1 cellular context compared by ENCODE assay signal in the genomic region with DNA sequence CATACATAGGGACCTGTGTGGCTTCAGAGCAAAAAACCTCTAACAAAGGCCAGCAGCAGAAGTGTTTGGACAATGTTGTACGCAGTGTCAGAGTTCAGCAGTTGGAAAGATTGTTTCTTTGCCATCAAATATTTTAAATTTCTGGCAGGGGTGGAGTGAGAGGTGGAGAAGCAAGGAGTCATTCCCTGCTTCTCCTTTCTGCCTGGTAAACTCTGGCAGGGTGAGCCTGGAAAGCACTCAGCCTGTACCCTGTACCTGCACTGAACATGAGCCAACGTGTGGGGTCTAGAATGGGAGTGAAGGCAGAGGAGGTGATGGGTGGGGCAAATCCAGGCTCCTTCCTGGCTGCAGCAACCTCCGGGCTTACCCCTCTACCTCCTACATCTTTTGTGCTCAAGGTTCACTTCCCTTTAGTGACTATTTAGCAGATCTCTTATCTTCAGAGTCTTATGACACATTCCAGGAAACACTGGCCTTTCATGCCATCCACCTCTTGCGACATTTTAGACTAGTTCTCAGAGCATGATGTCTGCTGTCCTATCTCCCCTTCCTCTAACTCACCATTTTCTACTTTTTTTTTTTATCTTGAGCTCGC.
TF ChIP-seq lines count a peak whose summit lies in the region.

No MANE protein-coding gene starts in this region.

TF ChIP-seq in HepG2, 621 proteins besides CTCF, POLR2A, EP300 and RAD21 (continued from another document and continues in another):
- TF ChIP-seq MLXIP (CRISPR knock-in tag; IDR thresholded peaks at IDR 0.05; ENCODE audit: borderline replicate concordance) (no peak), KLF16 (CRISPR knock-in tag; IDR thresholded peaks at IDR 0.05) (peak in 1 of 2 experiments; percentile 88; a peak in 2 of 4 replicates), POLR2AphosphoS5 (IDR thresholded peaks at IDR 0.05; ENCODE audit: low read depth, low read length) (peak; percentile 48), MIXL1 (CRISPR knock-in tag; IDR thresholded peaks at IDR 0.05) (peak; percentile 58; the same call in 1 of the 2 replicates), ZNF121 (CRISPR knock-in tag; IDR thresholded peaks at IDR 0.05) (peak; percentile 58; the same call in 1 of the 2 replicates), NR2F1 (CRISPR knock-in tag; IDR thresholded peaks at IDR 0.05) (peak in 1 of 2 experiments; percentile 38; a peak in 1 of 4 replicates), ZFP91 (CRISPR knock-in tag; IDR thresholded peaks at IDR 0.05; ENCODE audit: borderline replicate concordance) (peak; percentile 71), YEATS2 (CRISPR knock-in tag; IDR thresholded peaks at IDR 0.05; ENCODE audit: borderline replicate concordance) (0 out of 2 replicates have a peak, but pooled peaks have one; percentile 32), ISL2 (CRISPR knock-in tag; IDR thresholded peaks at IDR 0.05) (peak; percentile 95), RARA (CRISPR knock-in tag; IDR thresholded peaks at IDR 0.05) (peak; percentile 78), HNRNPUL1 (IDR thresholded peaks at IDR 0.05; ENCODE audit: low read depth, low read length) (0 out of 2 replicates have a peak, but pooled peaks have one; percentile 30), TCF7 (IDR thresholded peaks at IDR 0.05; ENCODE audit: low read depth) (peak; percentile 91), THRA (CRISPR knock-in tag; IDR thresholded peaks at IDR 0.05; ENCODE audit: borderline replicate concordance) (peak; percentile 82; the same call in 1 of the 2 replicates), ZNF343 (CRISPR knock-in tag; IDR thresholded peaks at IDR 0.05) (0 out of 2 replicates have a peak, but pooled peaks have one; percentile 47), GTF3A (CRISPR knock-in tag; conservative IDR thresholded peaks at IDR 0.05) (peak; percentile 66; the same call in 1 of the 2 replicates), SAP130 (CRISPR knock-in tag; IDR thresholded peaks at IDR 0.05; ENCODE audit: low read depth) (peak; percentile 59; the same call in 1 of the 2 replicates), HMG20A (CRISPR knock-in tag; IDR thresholded peaks at IDR 0.05; ENCODE audit: borderline replicate concordance) (peak; percentile 89), ZNF576 (CRISPR knock-in tag; IDR thresholded peaks at IDR 0.05) (no peak), KAT8 (CRISPR knock-in tag; IDR thresholded peaks at IDR 0.05) (peak; percentile 79), NFKBIZ (CRISPR knock-in tag; IDR thresholded peaks at IDR 0.05) (peak; percentile 92; the same call in 1 of the 2 replicates), ZXDC (CRISPR knock-in tag; IDR thresholded peaks at IDR 0.05) (peak; percentile 58; the same call in 1 of the 2 replicates), ZNF770 (CRISPR knock-in tag; IDR thresholded peaks at IDR 0.05) (0 out of 2 replicates have a peak, but pooled peaks have one; percentile 6), PBX2 (CRISPR knock-in tag; IDR thresholded peaks at IDR 0.05) (no peak), GABPA (IDR thresholded peaks at IDR 0.05; ENCODE audit: low read depth, low read length) (no peak), GABPA (CRISPR knock-in tag; IDR thresholded peaks at IDR 0.05; ENCODE audit: low read depth) (no peak), GATAD1 (CRISPR knock-in tag; IDR thresholded peaks at IDR 0.05) (0 out of 2 replicates have a peak, but pooled peaks have one; percentile 31)
- TF ChIP-seq, protein P1, sequence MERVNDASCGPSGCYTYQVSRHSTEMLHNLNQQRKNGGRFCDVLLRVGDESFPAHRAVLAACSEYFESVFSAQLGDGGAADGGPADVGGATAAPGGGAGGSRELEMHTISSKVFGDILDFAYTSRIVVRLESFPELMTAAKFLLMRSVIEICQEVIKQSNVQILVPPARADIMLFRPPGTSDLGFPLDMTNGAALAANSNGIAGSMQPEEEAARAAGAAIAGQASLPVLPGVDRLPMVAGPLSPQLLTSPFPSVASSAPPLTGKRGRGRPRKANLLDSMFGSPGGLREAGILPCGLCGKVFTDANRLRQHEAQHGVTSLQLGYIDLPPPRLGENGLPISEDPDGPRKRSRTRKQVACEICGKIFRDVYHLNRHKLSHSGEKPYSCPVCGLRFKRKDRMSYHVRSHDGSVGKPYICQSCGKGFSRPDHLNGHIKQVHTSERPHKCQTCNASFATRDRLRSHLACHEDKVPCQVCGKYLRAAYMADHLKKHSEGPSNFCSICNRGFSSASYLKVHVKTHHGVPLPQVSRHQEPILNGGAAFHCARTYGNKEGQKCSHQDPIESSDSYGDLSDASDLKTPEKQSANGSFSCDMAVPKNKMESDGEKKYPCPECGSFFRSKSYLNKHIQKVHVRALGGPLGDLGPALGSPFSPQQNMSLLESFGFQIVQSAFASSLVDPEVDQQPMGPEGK (CRISPR knock-in tag; IDR thresholded peaks at IDR 0.05) = peak; percentile 64
- TF ChIP-seq, protein P2, sequence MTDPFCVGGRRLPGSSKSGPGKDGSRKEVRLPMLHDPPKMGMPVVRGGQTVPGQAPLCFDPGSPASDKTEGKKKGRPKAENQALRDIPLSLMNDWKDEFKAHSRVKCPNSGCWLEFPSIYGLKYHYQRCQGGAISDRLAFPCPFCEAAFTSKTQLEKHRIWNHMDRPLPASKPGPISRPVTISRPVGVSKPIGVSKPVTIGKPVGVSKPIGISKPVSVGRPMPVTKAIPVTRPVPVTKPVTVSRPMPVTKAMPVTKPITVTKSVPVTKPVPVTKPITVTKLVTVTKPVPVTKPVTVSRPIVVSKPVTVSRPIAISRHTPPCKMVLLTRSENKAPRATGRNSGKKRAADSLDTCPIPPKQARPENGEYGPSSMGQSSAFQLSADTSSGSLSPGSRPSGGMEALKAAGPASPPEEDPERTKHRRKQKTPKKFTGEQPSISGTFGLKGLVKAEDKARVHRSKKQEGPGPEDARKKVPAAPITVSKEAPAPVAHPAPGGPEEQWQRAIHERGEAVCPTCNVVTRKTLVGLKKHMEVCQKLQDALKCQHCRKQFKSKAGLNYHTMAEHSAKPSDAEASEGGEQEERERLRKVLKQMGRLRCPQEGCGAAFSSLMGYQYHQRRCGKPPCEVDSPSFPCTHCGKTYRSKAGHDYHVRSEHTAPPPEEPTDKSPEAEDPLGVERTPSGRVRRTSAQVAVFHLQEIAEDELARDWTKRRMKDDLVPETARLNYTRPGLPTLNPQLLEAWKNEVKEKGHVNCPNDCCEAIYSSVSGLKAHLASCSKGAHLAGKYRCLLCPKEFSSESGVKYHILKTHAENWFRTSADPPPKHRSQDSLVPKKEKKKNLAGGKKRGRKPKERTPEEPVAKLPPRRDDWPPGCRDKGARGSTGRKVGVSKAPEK (CRISPR knock-in tag; IDR thresholded peaks at IDR 0.05; ENCODE audit: borderline replicate concordance) = 0 out of 2 replicates have a peak, but pooled peaks have one; percentile 59
- TF ChIP-seq, protein P3, sequence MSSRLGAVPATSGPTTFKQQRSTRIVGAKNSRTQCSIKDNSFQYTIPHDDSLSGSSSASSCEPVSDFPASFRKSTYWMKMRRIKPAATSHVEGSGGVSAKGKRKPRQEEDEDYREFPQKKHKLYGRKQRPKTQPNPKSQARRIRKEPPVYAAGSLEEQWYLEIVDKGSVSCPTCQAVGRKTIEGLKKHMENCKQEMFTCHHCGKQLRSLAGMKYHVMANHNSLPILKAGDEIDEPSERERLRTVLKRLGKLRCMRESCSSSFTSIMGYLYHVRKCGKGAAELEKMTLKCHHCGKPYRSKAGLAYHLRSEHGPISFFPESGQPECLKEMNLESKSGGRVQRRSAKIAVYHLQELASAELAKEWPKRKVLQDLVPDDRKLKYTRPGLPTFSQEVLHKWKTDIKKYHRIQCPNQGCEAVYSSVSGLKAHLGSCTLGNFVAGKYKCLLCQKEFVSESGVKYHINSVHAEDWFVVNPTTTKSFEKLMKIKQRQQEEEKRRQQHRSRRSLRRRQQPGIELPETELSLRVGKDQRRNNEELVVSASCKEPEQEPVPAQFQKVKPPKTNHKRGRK (CRISPR knock-in tag; IDR thresholded peaks at IDR 0.05) = no peak
